In the genomic region with DNA sequence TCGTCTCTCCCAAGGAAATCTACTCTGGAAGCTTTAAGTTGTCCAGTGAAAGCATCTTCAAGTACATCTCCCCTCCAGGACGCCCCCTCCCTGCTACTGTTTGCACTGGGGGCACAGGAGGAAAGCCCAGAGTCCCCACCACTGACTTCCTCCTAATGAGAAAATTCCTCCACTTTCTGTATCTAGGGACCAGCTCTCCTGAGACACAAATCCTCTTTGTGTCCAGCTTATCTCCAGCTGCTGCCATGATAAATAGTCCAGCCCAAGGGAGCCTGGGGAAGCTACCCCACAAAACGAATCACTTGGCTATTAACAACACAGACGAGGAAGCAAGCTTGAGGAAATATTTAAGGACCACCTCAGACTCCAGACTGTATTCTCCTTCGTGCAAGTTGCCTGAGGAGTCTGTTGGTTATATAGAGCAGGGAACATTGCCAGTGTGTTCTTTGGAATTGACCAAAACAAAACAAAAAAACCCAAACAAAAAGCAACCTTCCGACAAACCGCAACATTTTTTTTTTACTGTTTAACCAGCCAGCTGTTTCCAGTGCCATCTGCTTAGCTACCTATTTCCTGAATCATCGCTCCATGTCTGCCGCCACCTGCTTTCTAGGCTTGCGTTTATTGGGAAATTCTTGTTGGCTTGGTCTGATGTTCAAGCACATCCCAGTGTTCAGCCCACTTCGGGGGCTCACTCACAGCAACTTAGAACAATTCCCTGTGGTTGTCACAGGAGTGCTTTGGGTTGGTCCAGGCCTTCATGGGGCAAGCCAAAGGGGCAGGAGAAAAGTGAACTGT, we compare ENCODE assay signal across 1 cellular context.
TF ChIP-seq lines count a peak whose summit lies in the region.

No MANE protein-coding gene starts in this region.

TF ChIP-seq in GM12878, 131 proteins besides CTCF, POLR2A, EP300 and RAD21:
- TF ChIP-seq SP1 (IDR thresholded peaks at IDR 0.05; ENCODE audit: low read depth, low read length) (no peak), POLR2AphosphoS2 (IDR thresholded peaks at IDR 0.05; ENCODE audit: low read depth, low read length) (no peak), RELB (IDR thresholded peaks at IDR 0.05; ENCODE audit: low read depth) (no peak), MYB (IDR thresholded peaks at IDR 0.05; ENCODE audit: borderline replicate concordance, low read depth, low read length) (no peak), ZNF24 (IDR thresholded peaks at IDR 0.05) (no peak), IKZF1 (conservative IDR thresholded peaks at IDR 0.05) (no peak), TCF12 (IDR thresholded peaks at IDR 0.05; ENCODE audit: low read depth, low read length) (0 out of 2 replicates have a peak, but pooled peaks have one; percentile 19), TCF3 (IDR thresholded peaks at IDR 0.05; ENCODE audit: borderline replicate concordance, insufficient read depth, low read depth, low read length) (0 out of 2 replicates have a peak, but pooled peaks have one; percentile 28)
